In the genomic region with DNA sequence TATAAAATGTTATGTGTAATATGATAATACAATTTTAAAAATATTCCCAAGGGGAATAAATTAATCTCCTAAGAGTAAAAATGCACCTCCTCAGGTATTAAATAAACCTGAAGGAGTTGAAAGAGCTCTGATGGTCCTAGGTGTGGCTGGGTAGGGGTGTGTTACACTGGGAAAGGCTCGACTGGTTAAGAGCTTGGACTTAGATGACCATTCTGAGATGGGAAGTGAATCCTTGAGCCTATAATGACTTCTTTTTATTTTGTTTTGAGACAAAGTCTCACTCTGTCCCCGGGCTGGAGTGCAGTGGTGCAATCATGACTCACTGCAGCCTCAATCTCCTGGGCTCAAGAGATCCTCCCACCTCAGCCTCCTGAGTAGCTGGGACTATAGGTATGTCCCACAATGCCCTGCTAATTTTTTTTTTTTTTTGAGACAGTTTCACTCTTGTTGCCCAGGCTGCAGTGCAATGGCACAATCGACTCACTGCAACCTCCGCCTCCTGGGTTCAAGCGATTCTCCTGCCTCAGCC, we compare ENCODE assay signal across 9 cellular contexts.
"Had no signal": no experiment of that assay in that cellular context is flagged by ENCODE, and none has a peak within 500 bp of the region (broad histone marks: within the 10 kb centered on the region; RNA-seq: fewer than 3 reads in every experiment).

No MANE protein-coding gene starts in this region.

- FAIRE-seq: HTR-8/SVneo, K562 had no signal

- H3K9ac ChIP-seq: GM23248 had no signal

- ATAC-seq: HCT116, K562 had no signal

- DNase-seq: GM23248, GOT3, H7, HFFc6, IMR-90 had no signal

- H3K4me3 ChIP-seq: GM23248, HAP-1, K562 had no signal

- H3K27ac Mint-ChIP-seq: HFFc6 had no signal

- H2AFZ ChIP-seq: GM23248 had no signal

- H3K9me3 ChIP-seq: HAP-1 had no signal

- H3K27ac ChIP-seq: GM23248 had no signal

- H3K4me3 Mint-ChIP-seq: HFFc6 had no signal

- H3K9me3 Mint-ChIP-seq: HFFc6 had no signal

- H3K4me1 ChIP-seq: HAP-1 had no signal

- H3K36me3 ChIP-seq: HAP-1 had no signal
